1 cellular context compared by ENCODE assay signal in genomic region chr1:18902523-18903312, GRCh38.
TF ChIP-seq lines count a peak whose summit lies in the region.

A gene with protein sequence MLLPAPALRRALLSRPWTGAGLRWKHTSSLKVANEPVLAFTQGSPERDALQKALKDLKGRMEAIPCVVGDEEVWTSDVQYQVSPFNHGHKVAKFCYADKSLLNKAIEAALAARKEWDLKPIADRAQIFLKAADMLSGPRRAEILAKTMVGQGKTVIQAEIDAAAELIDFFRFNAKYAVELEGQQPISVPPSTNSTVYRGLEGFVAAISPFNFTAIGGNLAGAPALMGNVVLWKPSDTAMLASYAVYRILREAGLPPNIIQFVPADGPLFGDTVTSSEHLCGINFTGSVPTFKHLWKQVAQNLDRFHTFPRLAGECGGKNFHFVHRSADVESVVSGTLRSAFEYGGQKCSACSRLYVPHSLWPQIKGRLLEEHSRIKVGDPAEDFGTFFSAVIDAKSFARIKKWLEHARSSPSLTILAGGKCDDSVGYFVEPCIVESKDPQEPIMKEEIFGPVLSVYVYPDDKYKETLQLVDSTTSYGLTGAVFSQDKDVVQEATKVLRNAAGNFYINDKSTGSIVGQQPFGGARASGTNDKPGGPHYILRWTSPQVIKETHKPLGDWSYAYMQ (minus strand): TSS chr1:18902555. CDS start chr1:18902523, 32 bp downstream.

TF ChIP-seq in HepG2, 621 proteins besides CTCF, POLR2A, EP300 and RAD21 (continued from another document and continues in another):
- TF ChIP-seq, protein P1, sequence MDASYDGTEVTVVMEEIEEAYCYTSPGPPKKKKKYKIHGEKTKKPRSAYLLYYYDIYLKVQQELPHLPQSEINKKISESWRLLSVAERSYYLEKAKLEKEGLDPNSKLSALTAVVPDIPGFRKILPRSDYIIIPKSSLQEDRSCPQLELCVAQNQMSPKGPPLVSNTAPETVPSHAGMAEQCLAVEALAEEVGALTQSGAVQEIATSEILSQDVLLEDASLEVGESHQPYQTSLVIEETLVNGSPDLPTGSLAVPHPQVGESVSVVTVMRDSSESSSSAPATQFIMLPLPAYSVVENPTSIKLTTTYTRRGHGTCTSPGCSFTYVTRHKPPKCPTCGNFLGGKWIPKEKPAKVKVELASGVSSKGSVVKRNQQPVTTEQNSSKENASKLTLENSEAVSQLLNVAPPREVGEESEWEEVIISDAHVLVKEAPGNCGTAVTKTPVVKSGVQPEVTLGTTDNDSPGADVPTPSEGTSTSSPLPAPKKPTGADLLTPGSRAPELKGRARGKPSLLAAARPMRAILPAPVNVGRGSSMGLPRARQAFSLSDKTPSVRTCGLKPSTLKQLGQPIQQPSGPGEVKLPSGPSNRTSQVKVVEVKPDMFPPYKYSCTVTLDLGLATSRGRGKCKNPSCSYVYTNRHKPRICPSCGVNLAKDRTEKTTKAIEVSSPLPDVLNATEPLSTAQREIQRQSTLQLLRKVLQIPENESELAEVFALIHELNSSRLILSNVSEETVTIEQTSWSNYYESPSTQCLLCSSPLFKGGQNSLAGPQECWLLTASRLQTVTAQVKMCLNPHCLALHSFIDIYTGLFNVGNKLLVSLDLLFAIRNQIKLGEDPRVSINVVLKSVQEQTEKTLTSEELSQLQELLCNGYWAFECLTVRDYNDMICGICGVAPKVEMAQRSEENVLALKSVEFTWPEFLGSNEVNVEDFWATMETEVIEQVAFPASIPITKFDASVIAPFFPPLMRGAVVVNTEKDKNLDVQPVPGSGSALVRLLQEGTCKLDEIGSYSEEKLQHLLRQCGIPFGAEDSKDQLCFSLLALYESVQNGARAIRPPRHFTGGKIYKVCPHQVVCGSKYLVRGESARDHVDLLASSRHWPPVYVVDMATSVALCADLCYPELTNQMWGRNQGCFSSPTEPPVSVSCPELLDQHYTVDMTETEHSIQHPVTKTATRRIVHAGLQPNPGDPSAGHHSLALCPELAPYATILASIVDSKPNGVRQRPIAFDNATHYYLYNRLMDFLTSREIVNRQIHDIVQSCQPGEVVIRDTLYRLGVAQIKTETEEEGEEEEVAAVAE (CRISPR knock-in tag; IDR thresholded peaks at IDR 0.05; ENCODE audit: borderline replicate concordance), result no peak
- TF ChIP-seq BORCS8-MEF2B (CRISPR knock-in tag; IDR thresholded peaks at IDR 0.05) (no peak; the same call in 1 of the 2 replicates), PLRG1 (conservative IDR thresholded peaks at IDR 0.05) (no peak), IKZF5 (CRISPR knock-in tag; IDR thresholded peaks at IDR 0.05) (peak; percentile 52; the same call in 1 of the 2 replicates), SATB2 (CRISPR knock-in tag; IDR thresholded peaks at IDR 0.05) (peak; percentile 38; the same call in 1 of the 2 replicates), ZNF350 (CRISPR knock-in tag; IDR thresholded peaks at IDR 0.05; ENCODE audit: borderline replicate concordance, low read depth) (peak; percentile 65; the same call in 1 of the 2 replicates), TBX3 (IDR thresholded peaks at IDR 0.05; ENCODE audit: borderline replicate concordance) (peak; percentile 62; the same call in 1 of the 2 replicates), ZMYM4 (CRISPR knock-in tag; IDR thresholded peaks at IDR 0.05) (peak; percentile 64), ZSCAN21 (CRISPR knock-in tag; IDR thresholded peaks at IDR 0.05; ENCODE audit: borderline replicate concordance) (0 out of 2 replicates have a peak, but pooled peaks have one; percentile 17), CBX5 (CRISPR knock-in tag; IDR thresholded peaks at IDR 0.05; ENCODE audit: borderline replicate concordance) (no peak), ZNF264 (CRISPR knock-in tag; IDR thresholded peaks at IDR 0.05) (peak; percentile 74; the same call in 1 of the 2 replicates), ZNF331 (CRISPR knock-in tag; IDR thresholded peaks at IDR 0.05) (no peak), SOX5 (CRISPR knock-in tag; IDR thresholded peaks at IDR 0.05; ENCODE audit: borderline replicate concordance) (no peak), ZNF543 (CRISPR knock-in tag; IDR thresholded peaks at IDR 0.05) (no peak), SNAI1 (CRISPR knock-in tag; IDR thresholded peaks at IDR 0.05; ENCODE audit: borderline replicate concordance) (0 out of 2 replicates have a peak, but pooled peaks have one; percentile 68), JUNB (CRISPR knock-in tag; IDR thresholded peaks at IDR 0.05; ENCODE audit: borderline replicate concordance) (no peak), ZFP90 (CRISPR knock-in tag; IDR thresholded peaks at IDR 0.05; ENCODE audit: borderline replicate concordance) (0 out of 2 replicates have a peak, but pooled peaks have one; percentile 16), IKZF4 (CRISPR knock-in tag; IDR thresholded peaks at IDR 0.05; ENCODE audit: borderline replicate concordance, low read depth, not compliant biosample characterization) (peak; percentile 10), ZC3H13 (CRISPR knock-in tag; IDR thresholded peaks at IDR 0.05) (no peak), POLR2G (IDR thresholded peaks at IDR 0.05; ENCODE audit: low read depth, low read length) (peak; percentile 84), IKZF1 (IDR thresholded peaks at IDR 0.05) (no peak), SSRP1 (CRISPR knock-in tag; IDR thresholded peaks at IDR 0.05) (no peak), TAF1 (CRISPR knock-in tag; IDR thresholded peaks at IDR 0.05) (peak; percentile 26; the same call in 1 of the 2 replicates), ZNF766 (CRISPR knock-in tag; IDR thresholded peaks at IDR 0.05; ENCODE audit: borderline replicate concordance) (0 out of 2 replicates have a peak, but pooled peaks have one; percentile 37), ZSCAN9 (CRISPR knock-in tag; IDR thresholded peaks at IDR 0.05; ENCODE audit: borderline replicate concordance) (no peak), MYPOP (CRISPR knock-in tag; IDR thresholded peaks at IDR 0.05) (peak; percentile 70; the same call in 1 of the 2 replicates), MATR3 (CRISPR knock-in tag; IDR thresholded peaks at IDR 0.05) (no peak), ZNF598 (CRISPR knock-in tag; IDR thresholded peaks at IDR 0.05; ENCODE audit: borderline replicate concordance) (no peak), SAP130 (CRISPR knock-in tag; IDR thresholded peaks at IDR 0.05; ENCODE audit: low read depth) (peak; percentile 90), ZSCAN12 (CRISPR knock-in tag; IDR thresholded peaks at IDR 0.05) (no peak), ZNF205 (CRISPR knock-in tag; IDR thresholded peaks at IDR 0.05) (no peak), ZKSCAN8 (CRISPR knock-in tag; IDR thresholded peaks at IDR 0.05; ENCODE audit: borderline replicate concordance) (no peak), MAF1 (CRISPR knock-in tag; IDR thresholded peaks at IDR 0.05; ENCODE audit: borderline replicate concordance) (no peak), ZNF646 (CRISPR knock-in tag; IDR thresholded peaks at IDR 0.05) (no peak), ZNF354B (CRISPR knock-in tag; IDR thresholded peaks at IDR 0.05) (no peak), CEBPG (CRISPR knock-in tag; IDR thresholded peaks at IDR 0.05) (0 out of 2 replicates have a peak, but pooled peaks have one; percentile 12), DMAP1 (CRISPR knock-in tag; IDR thresholded peaks at IDR 0.05) (peak; percentile 44; the same call in 1 of the 2 replicates), SRF (IDR thresholded peaks at IDR 0.05; ENCODE audit: low read depth, low read length) (no peak), ZNF629 (CRISPR knock-in tag; conservative IDR thresholded peaks at IDR 0.05) (no peak), ZNF513 (CRISPR knock-in tag; conservative IDR thresholded peaks at IDR 0.05) (no peak), ZNF263 (CRISPR knock-in tag; IDR thresholded peaks at IDR 0.05) (no peak; the same call in 1 of the 2 replicates), ZNF30 (CRISPR knock-in tag; IDR thresholded peaks at IDR 0.05) (no peak), ZNF7 (CRISPR knock-in tag; IDR thresholded peaks at IDR 0.05) (no peak)
- TF ChIP-seq, protein P2, sequence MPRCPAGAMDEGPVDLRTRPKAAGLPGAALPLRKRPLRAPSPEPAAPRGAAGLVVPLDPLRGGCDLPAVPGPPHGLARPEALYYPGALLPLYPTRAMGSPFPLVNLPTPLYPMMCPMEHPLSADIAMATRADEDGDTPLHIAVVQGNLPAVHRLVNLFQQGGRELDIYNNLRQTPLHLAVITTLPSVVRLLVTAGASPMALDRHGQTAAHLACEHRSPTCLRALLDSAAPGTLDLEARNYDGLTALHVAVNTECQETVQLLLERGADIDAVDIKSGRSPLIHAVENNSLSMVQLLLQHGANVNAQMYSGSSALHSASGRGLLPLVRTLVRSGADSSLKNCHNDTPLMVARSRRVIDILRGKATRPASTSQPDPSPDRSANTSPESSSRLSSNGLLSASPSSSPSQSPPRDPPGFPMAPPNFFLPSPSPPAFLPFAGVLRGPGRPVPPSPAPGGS (CRISPR knock-in tag; IDR thresholded peaks at IDR 0.05), result peak; percentile 81; the same call in 1 of the 2 replicates
- TF ChIP-seq, protein P3, sequence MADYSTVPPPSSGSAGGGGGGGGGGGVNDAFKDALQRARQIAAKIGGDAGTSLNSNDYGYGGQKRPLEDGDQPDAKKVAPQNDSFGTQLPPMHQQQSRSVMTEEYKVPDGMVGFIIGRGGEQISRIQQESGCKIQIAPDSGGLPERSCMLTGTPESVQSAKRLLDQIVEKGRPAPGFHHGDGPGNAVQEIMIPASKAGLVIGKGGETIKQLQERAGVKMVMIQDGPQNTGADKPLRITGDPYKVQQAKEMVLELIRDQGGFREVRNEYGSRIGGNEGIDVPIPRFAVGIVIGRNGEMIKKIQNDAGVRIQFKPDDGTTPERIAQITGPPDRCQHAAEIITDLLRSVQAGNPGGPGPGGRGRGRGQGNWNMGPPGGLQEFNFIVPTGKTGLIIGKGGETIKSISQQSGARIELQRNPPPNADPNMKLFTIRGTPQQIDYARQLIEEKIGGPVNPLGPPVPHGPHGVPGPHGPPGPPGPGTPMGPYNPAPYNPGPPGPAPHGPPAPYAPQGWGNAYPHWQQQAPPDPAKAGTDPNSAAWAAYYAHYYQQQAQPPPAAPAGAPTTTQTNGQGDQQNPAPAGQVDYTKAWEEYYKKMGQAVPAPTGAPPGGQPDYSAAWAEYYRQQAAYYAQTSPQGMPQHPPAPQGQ (CRISPR knock-in tag; IDR thresholded peaks at IDR 0.05; ENCODE audit: borderline replicate concordance), result no peak
